Comparison of ENCODE assay signal across 8 cellular contexts in genomic region chr19:38849746-38850230, GRCh38. TPM values are rescaled to one million over a fixed set of nuclear protein-coding genes. Genes with fewer than 3 reads are reported as not detected.
DNase-seq lines count a peak whose midpoint lies in the region; ATAC-seq and TF ChIP-seq lines count a peak whose summit lies in the region.

Gene HNRNPL, minus strand, starts transcription at chr19:38849986. Its CDS starts 20 bp downstream, at chr19:38849966.

- H3K9me3 ChIP-seq in adipocyte (ENCODE audit: control insufficient read depth, low read length), result no peaks in the 10 kb centered on the region

- H3K9ac ChIP-seq in adipocyte (ENCODE audit: low read length), result peak within 1 kb of the TSS; percentile 92

- peaks cover 29% of the 10 kb centered on the region for H3K36me3 ChIP-seq in adipocyte (ENCODE audit: control insufficient read depth, insufficient read depth, low read length, severe bottlenecking)

- ATAC-seq in HG02610 (IDR thresholded peaks at IDR 0.05; ENCODE audit: unreplicated experiment), result peak; percentile 56

- H3K4me1 ChIP-seq in adipocyte (ENCODE audit: control insufficient read depth, insufficient read depth, low read length), result peaks cover 31% of the 10 kb centered on the region

- H3K27me3 ChIP-seq in adipocyte (replicated peaks; ENCODE audit: control insufficient read depth, insufficient read depth, low read length), result no peaks in the 10 kb centered on the region

- peak; percentile 48; the same call in 1 of the 2 replicates for TF ChIP-seq CTCF in GM12875 (IDR thresholded peaks at IDR 0.05; ENCODE audit: borderline replicate concordance, insufficient read depth, low read depth, low read length)

- DNase-seq in RPMI7951 (ENCODE audit: low read depth) (no peak), adipocyte (ENCODE audit: low read depth) (no peak), hypothalamus (lab: John Stamatoyannopoulos, UW) (peak in 47 of 51 donors; percentile 93 to 100 (median 100)), GDM1 (lab: John Stamatoyannopoulos, UW) (no peak), NCI-H2171 treated with DMSO at 0.1 percent for 48 hours (lab: John Stamatoyannopoulos, UW) (no peak)

- H3K4me3 ChIP-seq in GM12875 (ENCODE audit: low read depth, low read length) (peak within 1 kb of the TSS; percentile 75), adipocyte (ENCODE audit: low read length) (peak within 1 kb of the TSS; percentile 86), skin epidermis (peak within 1 kb of the TSS; percentile 74 to 99 (median 89))

- H3K27ac ChIP-seq in skin epidermis, result peak within 1 kb of the TSS; percentile 97 to 100 (median 100)

RNA-seq across cellular contexts. Expression of gene HNRNPL, which starts in this region (rescaled TPM):
- 229 and 286 TPM in 2 replicates for total RNA-seq in RPMI7951 (2014; rRNA removed; shearing (Covaris generic))

Comparison
In these comparisons a context has a peak if more than half of its experiments do, and no peak if none do; other contexts are left out.
1. DNase-seq: peak in hypothalamus (47 of 51); none in RPMI7951 (single experiment), adipocyte (single experiment), GDM1 (single experiment) and NCI-H2171 treated with DMSO at 0.1 percent for 48 hours (single experiment).
2. Peak in every context shown above with its lines, with median percentiles within 50 percentile points of each other: H3K4me3 ChIP-seq.